Comparison of ENCODE assay signal across 6 cellular contexts in the genomic region with DNA sequence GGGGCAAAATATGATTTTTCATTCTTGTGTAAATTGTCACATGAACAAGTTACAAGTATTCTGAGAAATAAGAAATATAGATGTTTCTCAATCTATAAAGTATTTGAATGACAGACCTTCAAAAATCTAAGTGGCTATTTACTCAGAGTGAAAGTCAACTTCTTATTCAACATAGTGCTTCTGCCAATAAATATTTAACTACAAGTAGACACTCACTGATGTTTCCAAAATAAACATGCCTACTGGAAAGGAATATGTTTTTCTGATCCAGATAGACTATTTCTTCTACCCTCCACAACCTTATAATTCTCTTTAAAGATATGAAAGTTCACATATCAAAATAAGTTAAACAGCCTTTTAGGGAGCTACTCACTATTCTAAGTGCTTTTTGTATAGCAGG.
"Had no signal": no experiment of that assay in that cellular context is flagged by ENCODE, and none has a peak within 500 bp of the region (broad histone marks: within the 10 kb centered on the region; RNA-seq: fewer than 3 reads in every experiment).

No MANE protein-coding gene starts in this region.

- H3K4me1 Mint-ChIP-seq: IgD-negative memory B cell had no signal

- H3K27ac Mint-ChIP-seq: GM23338, H9, IgD-negative memory B cell had no signal

- H3K27me3 Mint-ChIP-seq: IgD-negative memory B cell had no signal

- H3K9me3 Mint-ChIP-seq: GM23338 had no signal

- H3K4me3 Mint-ChIP-seq: GM23338, H9, IgD-negative memory B cell had no signal

- DNase-seq: H9, HCEC 1CT, KBM-7 had no signal

- H3K36me3 Mint-ChIP-seq: IgD-negative memory B cell had no signal

- H3K4me3 ChIP-seq: GM23338 had no signal

- ATAC-seq: GM23338, HepG2 had no signal
